In the genomic region with DNA sequence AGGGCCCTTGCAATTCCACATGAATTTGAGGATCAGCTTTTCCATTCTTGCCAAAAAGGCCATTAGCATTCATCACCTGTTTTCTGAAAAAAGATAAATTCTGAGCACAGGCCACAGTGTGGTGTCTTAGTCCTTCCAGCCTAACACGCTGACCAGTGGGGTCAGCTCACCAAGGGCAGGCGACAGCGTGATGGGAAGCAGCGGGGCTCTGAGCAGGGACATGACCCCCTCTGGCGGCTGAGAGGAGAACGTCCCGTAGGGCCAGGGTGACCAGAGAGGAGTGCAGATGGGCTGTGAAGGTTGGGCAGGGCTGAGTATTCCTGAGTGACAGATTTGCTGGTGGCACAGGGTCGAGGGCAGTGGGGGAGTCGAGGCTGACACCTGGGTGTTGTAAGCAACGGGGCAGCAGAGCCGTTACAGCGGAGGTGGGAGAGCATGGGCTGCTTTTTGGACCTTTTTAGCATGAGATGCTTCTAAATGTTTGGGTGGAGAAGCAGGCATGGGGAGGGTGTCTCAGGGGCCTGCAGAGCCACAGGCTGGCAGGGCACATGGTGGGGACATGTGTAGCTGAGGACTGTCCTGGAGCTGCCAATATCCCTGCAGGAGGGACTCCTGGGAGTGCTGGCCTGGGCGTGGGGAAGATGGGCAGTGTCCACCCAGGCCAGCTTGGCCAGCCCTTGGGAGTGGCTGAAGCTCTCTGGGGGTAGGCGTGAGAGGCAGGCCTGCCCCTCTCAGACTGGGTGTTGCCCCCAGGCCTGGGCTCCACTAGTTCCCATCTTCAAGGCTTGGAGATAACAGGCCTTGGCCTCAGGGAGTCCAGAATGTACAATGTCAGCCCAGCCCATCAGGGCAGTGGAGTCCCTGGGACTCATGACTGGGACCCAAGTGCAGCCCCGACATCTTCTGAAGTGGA, we compare ENCODE assay signal across 8 cellular contexts. TPM values are rescaled to one million over a fixed set of nuclear protein-coding genes. Genes with fewer than 3 reads are reported as not detected.
DNase-seq lines count a peak whose midpoint lies in the region; ATAC-seq and TF ChIP-seq lines count a peak whose summit lies in the region.

No MANE protein-coding gene starts in this region.

- H3K4me3 ChIP-seq in CD4-positive, alpha-beta memory T cell (ENCODE audit: low read length in 2 of 2) = no peak overlapping the region
- H3K4me3 ChIP-seq in esophagus squamous epithelium = no peak overlapping the region

- H3K27ac Mint-ChIP-seq in CD4-positive, alpha-beta memory T cell = peak overlapping the region; percentile 36 to 86 (median 72)
- peak overlapping the region; percentile 37 for H3K27ac Mint-ChIP-seq in activated T-cell treated with anti-CD3 and anti-CD28 coated beads, Interleukin-2, amount 50 U/mL, for 24 hours
- H3K27ac Mint-ChIP-seq in natural killer cell = peak overlapping the region; percentile 52 to 69

- CTCF ChIA-PET in CD4-positive, alpha-beta memory T cell (lab: Charles Lee; ENCODE audit: partially characterized antibody) = interaction anchor here (0.6 to 6.5 kb wide), 18 partner anchors 10 to 292 kb away, joined by 3 to 58 read pairs (median 4); no protein-coding TSS in a partner anchor

- POLR2A ChIA-PET in CD4-positive, alpha-beta memory T cell (lab: Charles Lee; ENCODE audit: partially characterized antibody) = interaction anchor here (0.9 to 2.1 kb wide), 4 partner anchors 12 to 127 kb away, joined by 3 to 7 read pairs (median 4); no protein-coding TSS in a partner anchor

- no peaks in the 10 kb centered on the region for H3K27me3 ChIP-seq in CD4-positive, alpha-beta memory T cell (ENCODE audit: insufficient read depth, low read length)
- no peaks in the 10 kb centered on the region for H3K27me3 ChIP-seq in esophagus squamous epithelium

- WGBS in esophagus squamous epithelium, 2 donors = 23% methylated on average over 10 to 13 of the region's 15 CpGs

- ATAC-seq in natural killer cell (peak; percentile 33 to 35 (median 34)), GM21381 (IDR thresholded peaks at IDR 0.05; ENCODE audit: unreplicated experiment) (no peak)

- H3K4me1 ChIP-seq in CD4-positive, alpha-beta memory T cell (ENCODE audit: insufficient read depth, low read length) = peaks cover 21% of the 10 kb centered on the region
- peaks cover 13 to 43% (median 22%) of the 10 kb centered on the region in 3 donors for H3K4me1 ChIP-seq in esophagus squamous epithelium

- peak; percentile 81 to 93 (median 90) for TF ChIP-seq CTCF in esophagus squamous epithelium (IDR thresholded peaks at IDR 0.05)
- peak; percentile 86 for TF ChIP-seq CTCF in natural killer cell (IDR thresholded peaks at IDR 0.05)

- no peaks in the 10 kb centered on the region for H3K36me3 Mint-ChIP-seq in CD4-positive, alpha-beta memory T cell
- no peaks in the 10 kb centered on the region for H3K36me3 Mint-ChIP-seq in activated T-cell treated with anti-CD3 and anti-CD28 coated beads, Interleukin-2, amount 50 U/mL, for 24 hours (ENCODE audit: low read depth)
- no peaks in the 10 kb centered on the region for H3K36me3 Mint-ChIP-seq in natural killer cell

- peak overlapping the region in 6 of 8 donors; percentile 56 to 75 (median 62) for H3K4me3 Mint-ChIP-seq in CD4-positive, alpha-beta memory T cell
- no peak overlapping the region for H3K4me3 Mint-ChIP-seq in activated T-cell treated with anti-CD3 and anti-CD28 coated beads, Interleukin-2, amount 50 U/mL, for 24 hours
- peak overlapping the region; percentile 70 for H3K4me3 Mint-ChIP-seq in natural killer cell

- H3K27ac ChIP-seq in CD4-positive, alpha-beta memory T cell (ENCODE audit: low read depth, low read length) = no peak overlapping the region
- peak overlapping the region in 3 of 4 donors; percentile 7 to 52 (median 21) for H3K27ac ChIP-seq in esophagus squamous epithelium

- TF ChIP-seq POLR2A in esophagus squamous epithelium (IDR thresholded peaks at IDR 0.05) = no peak

- H3K9me3 Mint-ChIP-seq in CD4-positive, alpha-beta memory T cell = no peaks in the 10 kb centered on the region
- H3K9me3 Mint-ChIP-seq in activated T-cell treated with anti-CD3 and anti-CD28 coated beads, Interleukin-2, amount 50 U/mL, for 24 hours = no peaks in the 10 kb centered on the region
- no peaks in the 10 kb centered on the region for H3K9me3 Mint-ChIP-seq in natural killer cell

- DNase-seq in CD4-positive, alpha-beta memory T cell = peak in 4 of 5 donors; percentile 54 to 67 (median 58)
- DNase-seq in HS-27A (ENCODE audit: low read depth) (peak; percentile 46), esophagus squamous epithelium (lab: John Stamatoyannopoulos, UW) (no peak), natural killer cell (peak; percentile 66)
- DNase-seq in activated T-cell treated with anti-CD3 and anti-CD28 coated beads, Interleukin-2, amount 50 U/mL, for 24 hours = peak; percentile 77
- peak; percentile 61 for DNase-seq in stimulated activated naive CD4-positive, alpha-beta T cell treated with Interleukin-2 at 50 U/mL for 16 hours (lab: John Stamatoyannopoulos, UW)

- H3K9me3 ChIP-seq in CD4-positive, alpha-beta memory T cell (ENCODE audit: control insufficient read depth in 1 of 2, low read length in 2 of 2) = no peaks in the 10 kb centered on the region
- no peaks in the 10 kb centered on the region for H3K9me3 ChIP-seq in esophagus squamous epithelium

- peaks cover 7 to 16% (median 11%) of the 10 kb centered on the region in 4 donors for H3K4me1 Mint-ChIP-seq in CD4-positive, alpha-beta memory T cell
- H3K4me1 Mint-ChIP-seq in activated T-cell treated with anti-CD3 and anti-CD28 coated beads, Interleukin-2, amount 50 U/mL, for 24 hours (ENCODE audit: low read depth) = peaks cover 13% of the 10 kb centered on the region
- H3K4me1 Mint-ChIP-seq in natural killer cell = peaks cover 16% of the 10 kb centered on the region in 2 donors

- intact Hi-C loops in CD4-positive, alpha-beta memory T cell (cut with micrococcal nuclease) = loop anchor here (1.0 to 5.0 kb wide), 2 partner anchors 48 to 184 kb away; a partner anchor contains a TSS
- intact Hi-C loops in esophagus squamous epithelium (cut with DNase I) (loop anchor here (10.0 kb wide), 1 partner anchor 152 kb away; no protein-coding TSS in a partner anchor), natural killer cell (cut with micrococcal nuclease) (loop anchor here (5.0 kb wide), 1 partner anchor 49 kb away; no protein-coding TSS in a partner anchor)

- H3K27me3 Mint-ChIP-seq in CD4-positive, alpha-beta memory T cell = no peaks in the 10 kb centered on the region
- no peaks in the 10 kb centered on the region for H3K27me3 Mint-ChIP-seq in activated T-cell treated with anti-CD3 and anti-CD28 coated beads, Interleukin-2, amount 50 U/mL, for 24 hours
- H3K27me3 Mint-ChIP-seq in natural killer cell (ENCODE audit: low read depth in 2 of 2) = no peaks in the 10 kb centered on the region

- H3K36me3 ChIP-seq in CD4-positive, alpha-beta memory T cell (ENCODE audit: insufficient read depth, low read length) = no peaks in the 10 kb centered on the region
- H3K36me3 ChIP-seq in esophagus squamous epithelium = no peaks in the 10 kb centered on the region

TF ChIP-seq in PFSK-1, 5 proteins besides CTCF, POLR2A, EP300 and RAD21:
- TF ChIP-seq FOXP2 (optimal IDR thresholded peaks at IDR 0.05; ENCODE audit: borderline replicate concordance, extremely low read depth, extremely low read length, insufficient read depth) = peak; percentile 47
- TF ChIP-seq POLR2AphosphoS5 (IDR thresholded peaks at IDR 0.05; ENCODE audit: low read depth, low read length) = no peak
- no peak for TF ChIP-seq TAF1 (IDR thresholded peaks at IDR 0.05; ENCODE audit: borderline replicate concordance, insufficient read depth, low read length)
- TF ChIP-seq, protein P1, sequence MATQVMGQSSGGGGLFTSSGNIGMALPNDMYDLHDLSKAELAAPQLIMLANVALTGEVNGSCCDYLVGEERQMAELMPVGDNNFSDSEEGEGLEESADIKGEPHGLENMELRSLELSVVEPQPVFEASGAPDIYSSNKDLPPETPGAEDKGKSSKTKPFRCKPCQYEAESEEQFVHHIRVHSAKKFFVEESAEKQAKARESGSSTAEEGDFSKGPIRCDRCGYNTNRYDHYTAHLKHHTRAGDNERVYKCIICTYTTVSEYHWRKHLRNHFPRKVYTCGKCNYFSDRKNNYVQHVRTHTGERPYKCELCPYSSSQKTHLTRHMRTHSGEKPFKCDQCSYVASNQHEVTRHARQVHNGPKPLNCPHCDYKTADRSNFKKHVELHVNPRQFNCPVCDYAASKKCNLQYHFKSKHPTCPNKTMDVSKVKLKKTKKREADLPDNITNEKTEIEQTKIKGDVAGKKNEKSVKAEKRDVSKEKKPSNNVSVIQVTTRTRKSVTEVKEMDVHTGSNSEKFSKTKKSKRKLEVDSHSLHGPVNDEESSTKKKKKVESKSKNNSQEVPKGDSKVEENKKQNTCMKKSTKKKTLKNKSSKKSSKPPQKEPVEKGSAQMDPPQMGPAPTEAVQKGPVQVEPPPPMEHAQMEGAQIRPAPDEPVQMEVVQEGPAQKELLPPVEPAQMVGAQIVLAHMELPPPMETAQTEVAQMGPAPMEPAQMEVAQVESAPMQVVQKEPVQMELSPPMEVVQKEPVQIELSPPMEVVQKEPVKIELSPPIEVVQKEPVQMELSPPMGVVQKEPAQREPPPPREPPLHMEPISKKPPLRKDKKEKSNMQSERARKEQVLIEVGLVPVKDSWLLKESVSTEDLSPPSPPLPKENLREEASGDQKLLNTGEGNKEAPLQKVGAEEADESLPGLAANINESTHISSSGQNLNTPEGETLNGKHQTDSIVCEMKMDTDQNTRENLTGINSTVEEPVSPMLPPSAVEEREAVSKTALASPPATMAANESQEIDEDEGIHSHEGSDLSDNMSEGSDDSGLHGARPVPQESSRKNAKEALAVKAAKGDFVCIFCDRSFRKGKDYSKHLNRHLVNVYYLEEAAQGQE (IDR thresholded peaks at IDR 0.05; ENCODE audit: insufficient read depth in 1 of 2, low read depth in 2 of 2, low read length in 2 of 2) = no peak
- no peak for TF ChIP-seq SIN3A (IDR thresholded peaks at IDR 0.05; ENCODE audit: borderline replicate concordance, insufficient read depth, low read length)

RNA-seq across cellular contexts. Expression of a gene that starts 8.6 kb away (rescaled TPM):
- total RNA-seq in CD4-positive, alpha-beta memory T cell = under 1 TPM; 0.44 to 0.78 TPM
- polyA plus RNA-seq in CD4-positive, alpha-beta memory T cell = not detected
- 0.80 TPM for polyA plus RNA-seq in PFSK-1 (2012; ENCODE audit: insufficient read length, low read depth)
- total RNA-seq in esophagus squamous epithelium (under 1 TPM in 1 of 4 donors, not detected in 3; 0.57 TPM), natural killer cell (1 to 10 TPM; 2.1 to 3.9 (median 2.9) TPM)

RNA-seq across cellular contexts. Expression of a gene that starts 12.6 kb away (rescaled TPM):
- under 1 TPM in 1 of 2 experiments, not detected in 1; 0.55 TPM for total RNA-seq in CD4-positive, alpha-beta memory T cell
- polyA plus RNA-seq in CD4-positive, alpha-beta memory T cell = not detected
- polyA plus RNA-seq in PFSK-1 (2012; ENCODE audit: insufficient read length, low read depth) = 5.2 TPM
- total RNA-seq in esophagus squamous epithelium (1 to 10 TPM; 1.1 to 3.6 (median 3.0) TPM), natural killer cell (under 1 TPM in 1 of 3 donors, not detected in 2; 0.41 TPM)

RNA-seq across cellular contexts. Expression of a gene that starts 15.6 kb away (rescaled TPM):
- total RNA-seq in CD4-positive, alpha-beta memory T cell = 100 to 1,000 TPM; 257 to 276 TPM
- 100 to 1,000 TPM in 1 of 2 donors, 10 to 100 TPM in 1; 70.9 to 137 TPM for polyA plus RNA-seq in CD4-positive, alpha-beta memory T cell
- 440 TPM for polyA plus RNA-seq in PFSK-1 (2012; ENCODE audit: insufficient read length, low read depth)
- total RNA-seq in esophagus squamous epithelium (100 to 1,000 TPM in 1 of 4 donors, 10 to 100 TPM in 3; 54.3 to 102 (median 74.7) TPM), natural killer cell (100 to 1,000 TPM; 285 to 304 (median 289) TPM)
